Comparison of ENCODE assay signal across 8 cellular contexts in the genomic region with DNA sequence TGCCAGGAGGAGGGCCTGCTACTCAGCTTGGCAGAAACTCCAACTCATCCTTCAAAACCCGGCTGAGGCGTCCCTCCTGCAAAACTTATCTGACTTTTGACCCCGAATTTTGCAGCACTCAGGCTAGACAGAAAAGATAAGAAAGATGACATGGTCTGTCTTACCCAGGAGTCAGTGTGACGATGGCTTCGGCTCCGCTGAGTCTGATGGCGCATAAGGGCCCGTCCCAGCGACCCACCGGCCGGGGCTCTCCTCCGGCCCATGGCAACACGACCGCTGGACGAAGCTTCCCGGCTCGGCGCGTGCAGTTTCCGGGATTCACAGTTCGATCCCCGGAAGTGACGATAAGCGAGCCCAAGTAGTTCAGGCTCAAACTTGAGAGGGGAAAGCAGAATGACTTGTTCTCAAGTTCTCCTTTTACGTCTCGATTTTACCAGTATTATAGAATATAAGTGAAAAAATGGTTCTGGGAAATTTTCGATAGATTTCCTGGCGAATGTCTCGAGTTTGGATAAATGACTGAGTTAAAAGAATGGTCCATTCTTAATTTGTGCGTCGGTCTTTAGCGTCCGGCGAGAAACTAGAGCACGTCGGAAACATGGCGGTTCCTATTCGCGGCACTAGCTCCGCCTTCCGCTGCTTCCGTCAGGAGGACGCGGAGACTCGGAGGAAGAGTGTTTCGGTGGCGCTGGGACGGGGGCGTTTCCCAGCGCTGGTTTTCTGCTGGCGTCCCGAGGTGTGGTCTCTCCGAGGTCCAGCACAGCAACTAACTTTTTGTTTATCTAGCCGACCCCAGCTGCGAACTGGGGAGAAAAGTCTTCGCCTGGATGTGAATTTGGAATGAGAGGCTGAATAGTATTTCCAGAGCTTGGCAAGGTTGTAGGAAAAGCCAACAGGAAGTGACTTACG. TPM values are rescaled to one million over a fixed set of nuclear protein-coding genes. Genes with fewer than 3 reads are reported as not detected.
DNase-seq lines count a peak whose midpoint lies in the region; ATAC-seq and TF ChIP-seq lines count a peak whose summit lies in the region.

A gene (minus strand): TSS at position 292 of the 909 bp plus-strand sequence. CDS start 29 bp downstream, at position 263.

- H3K27ac Mint-ChIP-seq in IgD-negative memory B cell = peak within 1 kb of the TSS; percentile 99

- ATAC-seq in GM21528 (IDR thresholded peaks at IDR 0.05; ENCODE audit: low FRiP score, unreplicated experiment) = peak; percentile 88

- peak within 1 kb of the TSS; percentile 98 to 100 (median 98) for H3K4me3 Mint-ChIP-seq in IgD-negative memory B cell

- peaks cover 20 to 23% (median 20%) of the 10 kb centered on the region in 3 donors for H3K4me1 Mint-ChIP-seq in IgD-negative memory B cell

- H3K9me3 ChIP-seq in mononuclear cell (ENCODE audit: low read depth, low read length) = no peaks in the 10 kb centered on the region

- no peaks in the 10 kb centered on the region for H3K36me3 Mint-ChIP-seq in IgD-negative memory B cell

- H3K27me3 ChIP-seq in mononuclear cell (ENCODE audit: insufficient read depth, low read length) = no peaks in the 10 kb centered on the region

- H3K27me3 Mint-ChIP-seq in IgD-negative memory B cell = peaks cover 4% of the 10 kb centered on the region

- H3K4me1 ChIP-seq in mononuclear cell (ENCODE audit: insufficient read depth, low read length) = peaks cover 25% of the 10 kb centered on the region

- no peak for TF ChIP-seq CTCF in epithelial cell of esophagus (IDR thresholded peaks at IDR 0.05; ENCODE audit: insufficient read depth, low read depth, low read length, missing control alignments)

- DNase-seq in DMS 273 (lab: John Stamatoyannopoulos, UW; ENCODE audit: unreplicated experiment) (peak; percentile 99), OCI-M2 (lab: John Stamatoyannopoulos, UW; ENCODE audit: unreplicated experiment) (peak; percentile 57), activated T-cell treated with anti-CD3 and anti-CD28 coated beads for 4 hours (peak; percentile 90), epithelial cell of esophagus (ENCODE audit: low read depth) (peak; percentile 97)
- peak; percentile 71 to 80 for DNase-seq in stimulated activated CD8-positive, alpha-beta memory T cell treated with anti-CD3 and anti-CD28 coated beads, Interleukin-4, amount 100 ng/mL, for 1 hour (ENCODE audit: low read depth in 2 of 2, low spot score in 1 of 2)

- peak within 1 kb of the TSS; percentile 100 for H3K4me3 ChIP-seq in epithelial cell of esophagus (ENCODE audit: low read length)
- H3K4me3 ChIP-seq in mononuclear cell (ENCODE audit: low read length) = peak within 1 kb of the TSS; percentile 99

- H3K9me3 Mint-ChIP-seq in IgD-negative memory B cell = no peaks in the 10 kb centered on the region

RNA-seq across cellular contexts. Expression of the gene that starts here (rescaled TPM):
- polyA plus RNA-seq in IgD-negative memory B cell = 35.5 TPM
- 70.8 TPM for total RNA-seq in mononuclear cell

Comparison
In these comparisons a context has a peak if more than half of its experiments do, and no peak if none do; other contexts are left out.
1. Peak in every context shown above with its lines: DNase-seq, ATAC-seq and H3K4me3 ChIP-seq.